Comparison of ENCODE assay signal across 8 cellular contexts in genomic region chr10:28177944-28178637, GRCh38.
A peak's percentile ranks its signal among the peaks of the same experiment; 100 is the strongest.
DNase-seq lines count a peak whose midpoint lies in the region; ATAC-seq and TF ChIP-seq lines count a peak whose summit lies in the region.
"Had no signal": no experiment of that assay in that cellular context is flagged by ENCODE, and none has a peak within 500 bp of the region (broad histone marks: within the 10 kb centered on the region; RNA-seq: fewer than 3 reads in every experiment).

No MANE protein-coding gene starts in this region.

- peak; percentile 64 for ATAC-seq in GM18870 (IDR thresholded peaks at IDR 0.05; ENCODE audit: unreplicated experiment)
- peak; percentile 67 for ATAC-seq in HG02885 (IDR thresholded peaks at IDR 0.05; ENCODE audit: poor library complexity, unreplicated experiment)
- peak; percentile 84 for ATAC-seq in activated CD8-positive, alpha-beta T cell treated with anti-CD3 and anti-CD28 coated beads for 36 hours
- ATAC-seq in left lung, result peak; percentile 46

- peaks cover 42% of the 10 kb centered on the region for H3K4me1 Mint-ChIP-seq in activated CD8-positive, alpha-beta T cell treated with anti-CD3 and anti-CD28 coated beads for 36 hours (ENCODE audit: low read depth)

- H3K4me3 ChIP-seq in left lung, result peak overlapping the region in 1 of 2 donors; percentile 5
- H3K4me3 ChIP-seq: SJSA1 had no signal

- H3K9me3 ChIP-seq in left lung, result no peaks in the 10 kb centered on the region
- H3K9me3 ChIP-seq: SJSA1 had no signal

- CTCF ChIA-PET in activated CD8-positive, alpha-beta T cell treated with anti-CD3 and anti-CD28 coated beads for 36 hours (lab: Charles Lee), result interaction anchor here (0.7 to 2.9 kb wide), 13 partner anchors 10 to 545 kb away, joined by 3 to 18 read pairs (median 4); no protein-coding TSS in a partner anchor

- H3K27ac Mint-ChIP-seq in activated CD8-positive, alpha-beta T cell treated with anti-CD3 and anti-CD28 coated beads for 36 hours, result peak overlapping the region; percentile 91

- H3K4me1 ChIP-seq in left lung, result peaks cover 0 to 24% of the 10 kb centered on the region in 2 donors
- H3K4me1 ChIP-seq: SJSA1 had no signal

- no peaks in the 10 kb centered on the region for H3K9me3 Mint-ChIP-seq in activated CD8-positive, alpha-beta T cell treated with anti-CD3 and anti-CD28 coated beads for 36 hours

- no peaks in the 10 kb centered on the region for H3K36me3 Mint-ChIP-seq in activated CD8-positive, alpha-beta T cell treated with anti-CD3 and anti-CD28 coated beads for 36 hours (ENCODE audit: low read depth)

- H3K27me3 Mint-ChIP-seq in activated CD8-positive, alpha-beta T cell treated with anti-CD3 and anti-CD28 coated beads for 36 hours, result no peaks in the 10 kb centered on the region

- H3K4me3 Mint-ChIP-seq in activated CD8-positive, alpha-beta T cell treated with anti-CD3 and anti-CD28 coated beads for 36 hours, result peak overlapping the region; percentile 70

- no peaks in the 10 kb centered on the region for H3K36me3 ChIP-seq in left lung
- H3K36me3 ChIP-seq: SJSA1 had no signal

- DNase-seq in activated CD8-positive, alpha-beta T cell treated with anti-CD3 and anti-CD28 coated beads for 36 hours, result peak; percentile 35
- DNase-seq in left lung, result no peak
- DNase-seq in NCI-H446 treated with DMSO at 0.1 percent for 48 hours (lab: John Stamatoyannopoulos, UW), result no peak
- no peak for DNase-seq in SHP77 (lab: John Stamatoyannopoulos, UW)
- DNase-seq in RKO (ENCODE audit: low spot score), result no peak

- intact Hi-C loops in activated CD8-positive, alpha-beta T cell treated with anti-CD3 and anti-CD28 coated beads for 36 hours (cut with micrococcal nuclease), result loop anchor here (5.0 kb wide), 3 partner anchors 166 to 616 kb away; no protein-coding TSS in a partner anchor
- intact Hi-C loops in left lung (cut with DNase I), result no loop called here

- peak overlapping the region in 1 of 2 donors; percentile 19 for H3K27ac ChIP-seq in left lung
- H3K27ac ChIP-seq: SJSA1 had no signal

- TF ChIP-seq CTCF in activated CD8-positive, alpha-beta T cell treated with anti-CD3 and anti-CD28 coated beads for 36 hours (IDR thresholded peaks at IDR 0.05), result no peak
- TF ChIP-seq CTCF in left lung (IDR thresholded peaks at IDR 0.05), result no peak

- H3K27me3 ChIP-seq in left lung, result no peaks in the 10 kb centered on the region
- H3K27me3 ChIP-seq: SJSA1 had no signal

- POLR2A ChIA-PET in activated CD8-positive, alpha-beta T cell treated with anti-CD3 and anti-CD28 coated beads for 36 hours (lab: Charles Lee), result interaction anchor here (0.6 to 1.5 kb wide), 3 partner anchors 48 to 435 kb away, joined by 3 to 6 read pairs (median 3); no protein-coding TSS in a partner anchor
